In the genomic region with DNA sequence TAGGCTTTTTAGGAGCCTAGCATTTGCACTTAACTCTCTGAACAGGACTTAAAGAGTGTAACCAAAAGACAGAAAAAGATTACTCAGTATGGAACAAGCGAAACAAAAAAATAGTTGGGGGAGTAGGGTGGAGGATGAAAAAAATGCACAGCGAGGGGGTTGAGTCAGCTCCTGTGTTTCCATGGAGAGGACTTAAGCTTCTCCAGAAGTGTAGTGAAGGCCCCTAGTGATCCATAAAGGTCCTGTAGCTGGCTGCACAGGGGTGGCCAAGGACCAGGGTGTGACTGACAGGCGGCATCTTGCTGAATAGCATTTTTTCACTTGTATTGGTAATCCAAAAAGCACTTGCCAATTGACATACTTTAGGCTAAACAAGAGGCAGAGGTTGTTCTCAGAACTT, we compare ENCODE assay signal across 14 cellular contexts.
DNase-seq lines count a peak whose midpoint lies in the region; ATAC-seq, FAIRE-seq and TF ChIP-seq lines count a peak whose summit lies in the region.
"Had no signal": no experiment of that assay in that cellular context is flagged by ENCODE, and none has a peak within 500 bp of the region (broad histone marks: within the 10 kb centered on the region; RNA-seq: fewer than 3 reads in every experiment).

No MANE protein-coding gene starts in this region.

- peak overlapping the region; percentile 13 for H3K4me3 Mint-ChIP-seq in HFFc6
- no peak overlapping the region for H3K4me3 Mint-ChIP-seq in astrocyte (ENCODE audit: unreplicated experiment)

- peaks cover 66% of the 10 kb centered on the region for H3K4me1 Mint-ChIP-seq in HFFc6 (ENCODE audit: low read depth)
- H3K4me1 Mint-ChIP-seq in astrocyte (ENCODE audit: low read depth, unreplicated experiment), result peaks cover 50% of the 10 kb centered on the region
- H3K4me1 Mint-ChIP-seq: naive thymus-derived CD4-positive, alpha-beta T cell had no signal

- ATAC-seq in foreskin keratinocyte, result peak; percentile 27
- ATAC-seq: heart left ventricle; naive thymus-derived CD4-positive, alpha-beta T cell; Panc1 had no signal

- H3K27me3 Mint-ChIP-seq in HFFc6 (ENCODE audit: insufficient read depth) (peaks cover 2% of the 10 kb centered on the region; the same call in 1 of the 2 replicates), astrocyte (ENCODE audit: low read depth, unreplicated experiment) (no peaks in the 10 kb centered on the region)
- H3K27me3 Mint-ChIP-seq: naive thymus-derived CD4-positive, alpha-beta T cell had no signal

- peak overlapping the region; percentile 48 for H3K27ac ChIP-seq in astrocyte (ENCODE audit: low read depth, low read length)
- H3K27ac ChIP-seq in foreskin keratinocyte, result no peak overlapping the region
- H3K27ac ChIP-seq in smooth muscle cell (ENCODE audit: low read depth), result peak overlapping the region; percentile 94
- H3K27ac ChIP-seq: heart left ventricle had no signal

- no peak for FAIRE-seq in astrocyte (lab: Jason Lieb, UNC)

- H2AFZ ChIP-seq in astrocyte (ENCODE audit: low read depth, low read length) (peak overlapping the region; percentile 21), smooth muscle cell (ENCODE audit: low read depth) (peak overlapping the region; percentile 77)

- H3K9me3 ChIP-seq in astrocyte (ENCODE audit: insufficient read depth, low read depth, low read length) (no peaks in the 10 kb centered on the region), smooth muscle cell (replicated peaks; ENCODE audit: low read depth) (no peaks in the 10 kb centered on the region)
- H3K9me3 ChIP-seq: heart left ventricle had no signal

- TF ChIP-seq CTCF in HFFc6 (IDR thresholded peaks at IDR 0.05) (no peak), astrocyte (IDR thresholded peaks at IDR 0.05; ENCODE audit: insufficient read depth, low read depth, low read length) (no peak), foreskin keratinocyte (conservative IDR thresholded peaks at IDR 0.05) (no peak), smooth muscle cell (IDR thresholded peaks at IDR 0.05; ENCODE audit: borderline replicate concordance, insufficient read depth, poor library complexity, severe bottlenecking) (no peak)

- H3K9ac ChIP-seq in astrocyte (ENCODE audit: low read length), result peak overlapping the region; percentile 55
- H3K9ac ChIP-seq in smooth muscle cell (ENCODE audit: low read depth), result peak overlapping the region; percentile 24

- peak overlapping the region; percentile 72 for H3K4me2 ChIP-seq in astrocyte (ENCODE audit: low read length)
- peak overlapping the region; percentile 84 for H3K4me2 ChIP-seq in smooth muscle cell

- H3K79me2 ChIP-seq in astrocyte (ENCODE audit: insufficient read depth, low read length) (no peaks in the 10 kb centered on the region), smooth muscle cell (ENCODE audit: low read depth) (no peaks in the 10 kb centered on the region)

- peaks cover 13% of the 10 kb centered on the region for H3F3A ChIP-seq in smooth muscle cell (ENCODE audit: low read depth)

- H3K27me3 ChIP-seq in astrocyte (ENCODE audit: insufficient read depth, low read length) (no peaks in the 10 kb centered on the region), foreskin keratinocyte (no peaks in the 10 kb centered on the region), smooth muscle cell (ENCODE audit: low read depth) (no peaks in the 10 kb centered on the region)
- H3K27me3 ChIP-seq: heart left ventricle had no signal

- WGBS in smooth muscle cell (ENCODE audit: low lambda C conversion rate), result 17% methylated on average over 3 of the region's 3 CpGs

- peak overlapping the region; percentile 67 for H3K27ac Mint-ChIP-seq in HFFc6
- no peak overlapping the region for H3K27ac Mint-ChIP-seq in astrocyte (ENCODE audit: unreplicated experiment)
- H3K27ac Mint-ChIP-seq: naive thymus-derived CD4-positive, alpha-beta T cell had no signal

- no peaks in the 10 kb centered on the region for H3K36me3 ChIP-seq in astrocyte (ENCODE audit: insufficient read depth, low read length)
- H3K36me3 ChIP-seq in smooth muscle cell (ENCODE audit: low read depth), result no peaks in the 10 kb centered on the region
- H3K36me3 ChIP-seq: heart left ventricle had no signal

- H3K36me3 Mint-ChIP-seq in HFFc6 (ENCODE audit: low read depth) (no peaks in the 10 kb centered on the region), astrocyte (ENCODE audit: low read depth, unreplicated experiment) (no peaks in the 10 kb centered on the region)
- H3K36me3 Mint-ChIP-seq: naive thymus-derived CD4-positive, alpha-beta T cell had no signal

- H3K9me3 Mint-ChIP-seq in HFFc6, result no peaks in the 10 kb centered on the region
- no peaks in the 10 kb centered on the region for H3K9me3 Mint-ChIP-seq in astrocyte (ENCODE audit: unreplicated experiment)

- H4K20me1 ChIP-seq in astrocyte (ENCODE audit: insufficient read depth, low read length) (no peaks in the 10 kb centered on the region), smooth muscle cell (ENCODE audit: low read depth) (no peaks in the 10 kb centered on the region)

- H3K4me3 ChIP-seq in astrocyte (ENCODE audit: insufficient read depth, low read depth, low read length) (peak overlapping the region; percentile 26), smooth muscle cell (peak overlapping the region; percentile 52)
- H3K4me3 ChIP-seq: heart left ventricle had no signal

- H3K4me1 ChIP-seq in astrocyte (ENCODE audit: insufficient read depth, low read length) (peaks cover 42% of the 10 kb centered on the region), foreskin keratinocyte (no peaks in the 10 kb centered on the region), smooth muscle cell (ENCODE audit: low read depth) (peaks cover 47% of the 10 kb centered on the region)

- DNase-seq in HFFc6 (peak; percentile 66), astrocyte (ENCODE audit: low read depth) (peak; percentile 85), foreskin keratinocyte (peak in 1 of 2 donors; percentile 38), smooth muscle cell (lab: John Stamatoyannopoulos, UW; ENCODE audit: unreplicated experiment) (no peak), epidermal melanocyte (ENCODE audit: insufficient read length, low spot score) (no peak), kidney tubule cell (ENCODE audit: low spot score) (no peak)
- no peak for DNase-seq in stimulated activated CD4-positive, alpha-beta T cell treated with anti-CD3 and anti-CD28 coated beads, Interleukin-2, amount 100 ng/mL, for 48 hours
- DNase-seq: activated CD4-positive, alpha-beta T cell treated with anti-CD3 and anti-CD28 coated beads for 48 hours; effector CD8-positive, alpha-beta T cell; H7; heart left ventricle; naive thymus-derived CD4-positive, alpha-beta T cell; NCI-H1048 had no signal

Comparison
In these comparisons a context has a peak if more than half of its experiments do, and no peak if none do; other contexts are left out.
1. DNase-seq: peak in HFFc6 (single experiment) and astrocyte (single experiment); none in smooth muscle cell (single experiment), epidermal melanocyte (single experiment), kidney tubule cell (single experiment) and stimulated activated CD4-positive, alpha-beta T cell treated with anti-CD3 and anti-CD28 coated beads, Interleukin-2, amount 100 ng/mL, for 48 hours (0 of 2).